ENCODE assay signal across 8 cellular contexts in genomic region chr9:99851028-99851822, GRCh38. TPM values are rescaled to one million over a fixed set of nuclear protein-coding genes. Genes with fewer than 3 reads are reported as not detected.
DNase-seq lines count a peak whose midpoint lies in the region; ATAC-seq and TF ChIP-seq lines count a peak whose summit lies in the region.

No MANE protein-coding gene starts in this region.

- CTCF ChIA-PET in activated CD8-positive, alpha-beta memory T cell treated with anti-CD3 and anti-CD28 coated beads, Interleukin-2, amount 10 ng/mL, durations not matched to agents 7 days and 5 days (lab: Charles Lee), result interaction anchor here (1.2 to 1.3 kb wide), 3 partner anchors 14 to 27 kb away, joined by 4 to 7 read pairs (median 4); no protein-coding TSS in a partner anchor
- CTCF ChIA-PET in T-cell (lab: Charles Lee), result interaction anchor here (0.5 to 1.8 kb wide), 5 partner anchors 12 to 374 kb away, joined by 3 to 6 read pairs (median 5); no protein-coding TSS in a partner anchor

- H3K27me3 Mint-ChIP-seq in activated CD8-positive, alpha-beta memory T cell treated with anti-CD3 and anti-CD28 coated beads, Interleukin-2, amount 10 ng/mL, durations not matched to agents 7 days and 5 days, result no peaks in the 10 kb centered on the region
- no peaks in the 10 kb centered on the region for H3K27me3 Mint-ChIP-seq in T-cell
- H3K27me3 Mint-ChIP-seq in stimulated activated memory B cell treated with anti-CD40 and anti-IgM and Interleukin-4, amounts not matched to agents 10 μg/mL and 1 μg/mL and 100 μg/mL, for 72 hours, result no peaks in the 10 kb centered on the region

- DNase-seq in activated CD8-positive, alpha-beta memory T cell treated with anti-CD3 and anti-CD28 coated beads, Interleukin-2, amount 10 ng/mL, durations not matched to agents 7 days and 5 days, result peak; percentile 87
- DNase-seq in activated CD8-positive, alpha-beta memory T cell treated with anti-CD3 and anti-CD28 coated beads for 24 hours, result no peak
- DNase-seq in T-cell (peak in 29 of 34 experiments; percentile 10 to 61 (median 39)), NCI-H524 treated with DMSO at 0.1 percent for 48 hours (lab: John Stamatoyannopoulos, UW) (no peak), EL (no peak), omental fat pad (ENCODE audit: low spot score) (no peak)

- peak overlapping the region; percentile 79 for H3K27ac Mint-ChIP-seq in activated CD8-positive, alpha-beta memory T cell treated with anti-CD3 and anti-CD28 coated beads, Interleukin-2, amount 10 ng/mL, durations not matched to agents 7 days and 5 days
- H3K27ac Mint-ChIP-seq in T-cell, result peak overlapping the region; percentile 25 to 41
- H3K27ac Mint-ChIP-seq in stimulated activated memory B cell treated with anti-CD40 and anti-IgM and Interleukin-4, amounts not matched to agents 10 μg/mL and 1 μg/mL and 100 μg/mL, for 72 hours, result peak overlapping the region; percentile 9

- ATAC-seq in activated CD8-positive, alpha-beta memory T cell treated with anti-CD3 and anti-CD28 coated beads, Interleukin-2, amount 10 ng/mL, durations not matched to agents 7 days and 5 days, result peak; percentile 96
- peak; percentile 89 for ATAC-seq in HG02870 (IDR thresholded peaks at IDR 0.05; ENCODE audit: unreplicated experiment)
- peak; percentile 70 to 96 (median 85) for ATAC-seq in T-cell (replicated peaks in 1 of 4)
- peak; percentile 88 for ATAC-seq in stimulated activated memory B cell treated with anti-CD40 and anti-IgM and Interleukin-4, amounts not matched to agents 10 μg/mL and 1 μg/mL and 100 μg/mL, for 72 hours
- ATAC-seq in omental fat pad (ENCODE audit: low FRiP score), result no peak

- H3K9me3 Mint-ChIP-seq in activated CD8-positive, alpha-beta memory T cell treated with anti-CD3 and anti-CD28 coated beads, Interleukin-2, amount 10 ng/mL, durations not matched to agents 7 days and 5 days (ENCODE audit: low read depth), result peaks cover 4% of the 10 kb centered on the region
- H3K9me3 Mint-ChIP-seq in T-cell, result no peaks in the 10 kb centered on the region
- H3K9me3 Mint-ChIP-seq in stimulated activated memory B cell treated with anti-CD40 and anti-IgM and Interleukin-4, amounts not matched to agents 10 μg/mL and 1 μg/mL and 100 μg/mL, for 72 hours, result no peaks in the 10 kb centered on the region

- POLR2A ChIA-PET in T-cell (lab: Charles Lee), result interaction anchor here in 1 of 2 donors (0.6 kb wide), 1 partner anchor 482 kb away, joined by 3 read pairs; no protein-coding TSS in a partner anchor

- TF ChIP-seq CTCF in omental fat pad (IDR thresholded peaks at IDR 0.05), result no peak

- peak overlapping the region; percentile 23 for H3K4me3 Mint-ChIP-seq in activated CD8-positive, alpha-beta memory T cell treated with anti-CD3 and anti-CD28 coated beads, Interleukin-2, amount 10 ng/mL, durations not matched to agents 7 days and 5 days
- peak overlapping the region in 1 of 3 donors; percentile 51 for H3K4me3 Mint-ChIP-seq in T-cell
- no peak overlapping the region for H3K4me3 Mint-ChIP-seq in stimulated activated memory B cell treated with anti-CD40 and anti-IgM and Interleukin-4, amounts not matched to agents 10 μg/mL and 1 μg/mL and 100 μg/mL, for 72 hours

- H3K36me3 Mint-ChIP-seq in activated CD8-positive, alpha-beta memory T cell treated with anti-CD3 and anti-CD28 coated beads, Interleukin-2, amount 10 ng/mL, durations not matched to agents 7 days and 5 days, result peaks cover 42% of the 10 kb centered on the region
- H3K36me3 Mint-ChIP-seq in T-cell, result peaks cover 25% of the 10 kb centered on the region
- H3K36me3 Mint-ChIP-seq in stimulated activated memory B cell treated with anti-CD40 and anti-IgM and Interleukin-4, amounts not matched to agents 10 μg/mL and 1 μg/mL and 100 μg/mL, for 72 hours, result peaks cover 83% of the 10 kb centered on the region

- peaks cover 48% of the 10 kb centered on the region for H3K4me1 Mint-ChIP-seq in activated CD8-positive, alpha-beta memory T cell treated with anti-CD3 and anti-CD28 coated beads, Interleukin-2, amount 10 ng/mL, durations not matched to agents 7 days and 5 days
- peaks cover 29 to 35% (median 34%) of the 10 kb centered on the region in 3 donors for H3K4me1 Mint-ChIP-seq in T-cell
- H3K4me1 Mint-ChIP-seq in stimulated activated memory B cell treated with anti-CD40 and anti-IgM and Interleukin-4, amounts not matched to agents 10 μg/mL and 1 μg/mL and 100 μg/mL, for 72 hours, result peaks cover 33% of the 10 kb centered on the region

RNA-seq across cellular contexts. Expression of gene NR4A3, which starts 29.5 kb away (rescaled TPM):
- total RNA-seq in activated CD8-positive, alpha-beta memory T cell treated with anti-CD3 and anti-CD28 coated beads, Interleukin-2, amount 10 ng/mL, durations not matched to agents 7 days and 5 days, result 10 to 100 TPM in 1 of 2 experiments, 1 to 10 TPM in 1; 3.6 to 20.4 TPM
- total RNA-seq in T-cell (10 to 100 TPM in 2 of 5 donors, 1 to 10 TPM in 3; 1.3 to 45.0 (median 1.8) TPM), omental fat pad (100 to 1,000 TPM in 1 of 4 donors, 10 to 100 TPM in 3; 12.4 to 216 (median 26.3) TPM)

RNA-seq across cellular contexts. Expression of gene STX17, which starts 55.2 kb away (rescaled TPM):
- total RNA-seq in activated CD8-positive, alpha-beta memory T cell treated with anti-CD3 and anti-CD28 coated beads, Interleukin-2, amount 10 ng/mL, durations not matched to agents 7 days and 5 days, result 10 to 100 TPM; 32.0 to 37.0 TPM
- total RNA-seq in T-cell (10 to 100 TPM; 33.5 to 47.5 (median 35.9) TPM), omental fat pad (10 to 100 TPM; 18.1 to 51.1 (median 20.5) TPM)

Comparison
In these comparisons a context has a peak if more than half of its experiments do, and no peak if none do; other contexts are left out.
1. DNase-seq: peak in activated CD8-positive, alpha-beta memory T cell treated with anti-CD3 and anti-CD28 coated beads, Interleukin-2, amount 10 ng/mL, durations not matched to agents 7 days and 5 days (single experiment) and T-cell (29 of 34); none in activated CD8-positive, alpha-beta memory T cell treated with anti-CD3 and anti-CD28 coated beads for 24 hours (single experiment), NCI-H524 treated with DMSO at 0.1 percent for 48 hours (single experiment), EL (single experiment) and omental fat pad (single experiment).
2. H3K27ac Mint-ChIP-seq: peak in every context shown above with its lines; median percentile 79 in activated CD8-positive, alpha-beta memory T cell treated with anti-CD3 and anti-CD28 coated beads, Interleukin-2, amount 10 ng/mL, durations not matched to agents 7 days and 5 days; 33 in T-cell; 9 in stimulated activated memory B cell treated with anti-CD40 and anti-IgM and Interleukin-4, amounts not matched to agents 10 μg/mL and 1 μg/mL and 100 μg/mL, for 72 hours.